Comparison of ENCODE assay signal across 26 cellular contexts in the genomic region with DNA sequence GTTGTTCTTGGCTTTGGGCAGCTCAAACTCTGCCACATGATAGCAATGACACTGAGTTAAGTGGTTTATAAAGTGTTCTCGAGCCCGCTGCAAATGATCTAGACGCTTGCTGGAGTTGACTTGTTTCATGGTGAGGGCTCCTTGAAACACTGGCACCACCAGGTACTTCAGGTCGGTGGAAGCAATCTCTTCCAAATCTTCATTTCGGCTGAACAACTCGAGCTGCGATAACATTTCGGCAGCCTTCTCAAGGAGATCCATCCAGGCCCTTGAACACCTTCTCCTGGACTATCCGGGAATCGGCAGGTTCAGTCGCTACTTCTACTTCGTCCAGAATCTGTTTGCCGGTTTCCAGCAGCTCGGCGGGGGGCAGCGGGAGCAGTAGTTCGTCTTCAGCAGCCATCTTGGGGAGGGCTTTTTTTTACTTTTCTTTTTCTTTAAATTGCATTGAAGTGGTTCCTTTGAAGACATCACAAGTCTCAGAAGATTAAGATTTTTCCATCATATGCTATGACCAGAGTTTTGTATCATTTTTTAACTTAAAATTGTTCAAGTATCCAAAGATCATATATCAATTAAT.
"Had no signal": no experiment of that assay in that cellular context is flagged by ENCODE, and none has a peak within 500 bp of the region (broad histone marks: within the 10 kb centered on the region; RNA-seq: fewer than 3 reads in every experiment).

No MANE protein-coding gene starts in this region.

- H3K27ac ChIP-seq: breast epithelium, heart right ventricle, lower lobe of right lung, neural progenitor cell, right atrium auricular region, stomach, tibial artery had no signal

- FAIRE-seq: endothelial cell of umbilical vein had no signal

- H3K27me3 Mint-ChIP-seq: stimulated activated naive B cell treated with anti-CD40 and anti-IgM and Interleukin-4, amounts not matched to agents 10 μg/mL and 1 μg/mL and 100 μg/mL, for 72 hours had no signal

- H3K27me3 ChIP-seq: breast epithelium, heart right ventricle, neural progenitor cell, right atrium auricular region, stomach, tibial artery had no signal

- H3K4me2 ChIP-seq: neural progenitor cell had no signal

- H3K9ac ChIP-seq: neural progenitor cell had no signal

- H3K9me3 ChIP-seq: breast epithelium, heart right ventricle, lower lobe of right lung, right atrium auricular region, stomach, tibial artery had no signal

- H3K4me3 ChIP-seq: breast epithelium, heart right ventricle, lower lobe of right lung, neural progenitor cell, right atrium auricular region, stomach, tibial artery had no signal

- H3K27ac Mint-ChIP-seq: activated CD4-positive, alpha-beta T cell treated with anti-CD3 and anti-CD28 coated beads for 36 hours; activated CD8-positive, alpha-beta memory T cell treated with anti-CD3 and anti-CD28 coated beads, Interleukin-2, amount 10 ng/mL, durations not matched to agents 7 days and 5 days; activated CD8-positive, alpha-beta T cell treated with anti-CD3 and anti-CD28 coated beads, Interleukin-2, amount 10 ng/mL, durations not matched to agents 7 days and 5 days; activated naive CD4-positive, alpha-beta T cell treated with anti-CD3 and anti-CD28 coated beads, Interleukin-2, amount 50 U/mL, for 24 hours; activated naive CD8-positive, alpha-beta T cell treated with anti-CD3 and anti-CD28 coated beads, Interleukin-2, amount 50 U/mL, for 24 hours; activated T-helper 2 cell treated with anti-CD3 and anti-CD28 coated beads, Interferon-gamma antibody, Interleukin-2, Interleukin-4, amounts not matched to agents 10 μg/mL and 5 μg/mL and 100 μg/mL, durations not matched to agents 14 hours and 24 hours and 36 hours; naive thymus-derived CD8-positive, alpha-beta T cell; neural progenitor cell; stimulated activated naive B cell treated with anti-CD40 and anti-IgM and Interleukin-4, amounts not matched to agents 10 μg/mL and 1 μg/mL and 100 μg/mL, for 72 hours had no signal

- H3K36me3 ChIP-seq: breast epithelium, heart right ventricle, lower lobe of right lung, neural progenitor cell, right atrium auricular region, stomach, tibial artery had no signal

- H3K4me1 ChIP-seq: breast epithelium, heart right ventricle, lower lobe of right lung, neural progenitor cell, right atrium auricular region, stomach, tibial artery had no signal

- ATAC-seq: activated CD4-positive, alpha-beta T cell treated with anti-CD3 and anti-CD28 coated beads for 36 hours; activated CD8-positive, alpha-beta memory T cell treated with anti-CD3 and anti-CD28 coated beads, Interleukin-2, amount 10 ng/mL, durations not matched to agents 7 days and 5 days; activated CD8-positive, alpha-beta T cell treated with anti-CD3 and anti-CD28 coated beads, Interleukin-2, amount 10 ng/mL, durations not matched to agents 7 days and 5 days; activated naive CD8-positive, alpha-beta T cell treated with anti-CD3 and anti-CD28 coated beads, Interleukin-2, amount 50 U/mL, for 24 hours; heart right ventricle; left lobe of liver; lower lobe of right lung; naive thymus-derived CD8-positive, alpha-beta T cell; stimulated activated naive B cell treated with anti-CD40 and anti-IgM and Interleukin-4, amounts not matched to agents 10 μg/mL and 1 μg/mL and 100 μg/mL, for 72 hours had no signal

- H3K9me3 Mint-ChIP-seq: activated naive CD4-positive, alpha-beta T cell treated with anti-CD3 and anti-CD28 coated beads, Interleukin-2, amount 50 U/mL, for 24 hours; activated naive CD8-positive, alpha-beta T cell treated with anti-CD3 and anti-CD28 coated beads, Interleukin-2, amount 50 U/mL, for 24 hours; activated T-helper 2 cell treated with anti-CD3 and anti-CD28 coated beads, Interferon-gamma antibody, Interleukin-2, Interleukin-4, amounts not matched to agents 10 μg/mL and 5 μg/mL and 100 μg/mL, durations not matched to agents 14 hours and 24 hours and 36 hours; naive thymus-derived CD8-positive, alpha-beta T cell; stimulated activated naive B cell treated with anti-CD40 and anti-IgM and Interleukin-4, amounts not matched to agents 10 μg/mL and 1 μg/mL and 100 μg/mL, for 72 hours had no signal

- H3K4me1 Mint-ChIP-seq: activated CD4-positive, alpha-beta T cell treated with anti-CD3 and anti-CD28 coated beads for 36 hours; activated CD8-positive, alpha-beta memory T cell treated with anti-CD3 and anti-CD28 coated beads, Interleukin-2, amount 10 ng/mL, durations not matched to agents 7 days and 5 days; activated naive CD4-positive, alpha-beta T cell treated with anti-CD3 and anti-CD28 coated beads, Interleukin-2, amount 50 U/mL, for 24 hours; activated naive CD8-positive, alpha-beta T cell treated with anti-CD3 and anti-CD28 coated beads, Interleukin-2, amount 50 U/mL, for 24 hours had no signal

- H3K36me3 Mint-ChIP-seq: activated CD8-positive, alpha-beta memory T cell treated with anti-CD3 and anti-CD28 coated beads, Interleukin-2, amount 10 ng/mL, durations not matched to agents 7 days and 5 days; activated naive CD4-positive, alpha-beta T cell treated with anti-CD3 and anti-CD28 coated beads, Interleukin-2, amount 50 U/mL, for 24 hours; naive thymus-derived CD8-positive, alpha-beta T cell; neural progenitor cell; stimulated activated naive B cell treated with anti-CD40 and anti-IgM and Interleukin-4, amounts not matched to agents 10 μg/mL and 1 μg/mL and 100 μg/mL, for 72 hours had no signal

- H2AFZ ChIP-seq: neural progenitor cell had no signal

- DNase-seq: activated CD4-positive, alpha-beta T cell treated with anti-CD3 and anti-CD28 coated beads for 36 hours; activated CD4-positive, CD25-positive, alpha-beta regulatory T cell; activated CD8-positive, alpha-beta memory T cell treated with anti-CD3 and anti-CD28 coated beads, Interleukin-2, amount 10 ng/mL, durations not matched to agents 7 days and 5 days; activated CD8-positive, alpha-beta T cell treated with anti-CD3 and anti-CD28 coated beads, Interleukin-2, amount 10 ng/mL, durations not matched to agents 7 days and 5 days; activated naive CD8-positive, alpha-beta T cell treated with anti-CD3 and anti-CD28 coated beads, Interleukin-2, amount 50 U/mL, for 24 hours; activated T-cell treated with anti-CD3 and anti-CD28 coated beads, Interleukin-2, amount 50 U/mL, for 48 hours; amygdala; central memory CD4-positive, alpha-beta T cell; foreskin fibroblast; heart right ventricle; kidney glomerular epithelial cell; lower lobe of right lung; mesenchymal stem cell; naive thymus-derived CD8-positive, alpha-beta T cell; stimulated activated CD4-positive, alpha-beta T cell treated with anti-CD3 and anti-CD28 coated beads, Interleukin-15, amount 100 ng/mL, for 24 hours; stimulated activated CD4-positive, alpha-beta T cell treated with anti-CD3 and anti-CD28 coated beads, Interleukin-2, amount 100 ng/mL, for 24 hours; stimulated activated naive B cell treated with anti-CD40 and anti-IgM and Interleukin-4, amounts not matched to agents 10 μg/mL and 1 μg/mL and 100 μg/mL, for 72 hours; stomach; tibial artery had no signal

- H3K4me3 Mint-ChIP-seq: activated CD4-positive, alpha-beta T cell treated with anti-CD3 and anti-CD28 coated beads for 36 hours; activated CD8-positive, alpha-beta memory T cell treated with anti-CD3 and anti-CD28 coated beads, Interleukin-2, amount 10 ng/mL, durations not matched to agents 7 days and 5 days; activated CD8-positive, alpha-beta T cell treated with anti-CD3 and anti-CD28 coated beads, Interleukin-2, amount 10 ng/mL, durations not matched to agents 7 days and 5 days; activated naive CD4-positive, alpha-beta T cell treated with anti-CD3 and anti-CD28 coated beads, Interleukin-2, amount 50 U/mL, for 24 hours; activated naive CD8-positive, alpha-beta T cell treated with anti-CD3 and anti-CD28 coated beads, Interleukin-2, amount 50 U/mL, for 24 hours; naive thymus-derived CD8-positive, alpha-beta T cell; neural progenitor cell; stimulated activated naive B cell treated with anti-CD40 and anti-IgM and Interleukin-4, amounts not matched to agents 10 μg/mL and 1 μg/mL and 100 μg/mL, for 72 hours had no signal
